1 cellular context compared by ENCODE assay signal in genomic region chr3:114809668-114810413, GRCh38.
TF ChIP-seq lines count a peak whose summit lies in the region.

No MANE protein-coding gene starts in this region.

TF ChIP-seq in GM12878, 131 proteins besides CTCF, POLR2A, EP300 and RAD21 (continued from another document and continues in another):
- no peak for TF ChIP-seq ZBED1 (IDR thresholded peaks at IDR 0.05; ENCODE audit: borderline replicate concordance)
- TF ChIP-seq NR2F1 (conservative IDR thresholded peaks at IDR 0.05) = peak; percentile 34; the same call in 1 of the 2 replicates
- TF ChIP-seq MTA2 (IDR thresholded peaks at IDR 0.05; ENCODE audit: low read depth) = peak; percentile 92
- peak; percentile 49; the same call in 1 of the 2 replicates for TF ChIP-seq MXI1 (IDR thresholded peaks at IDR 0.05; ENCODE audit: low read depth, low read length)
- TF ChIP-seq CBFB (IDR thresholded peaks at IDR 0.05; ENCODE audit: low read depth) = peak; percentile 71
- no peak for TF ChIP-seq ZBTB4 (CRISPR knock-in tag; IDR thresholded peaks at IDR 0.05)
- no peak for TF ChIP-seq KAT2A (conservative IDR thresholded peaks at IDR 0.05; ENCODE audit: control insufficient read depth, low read depth, low read length)
- TF ChIP-seq RELA (IDR thresholded peaks at IDR 0.05; ENCODE audit: borderline replicate concordance, partially characterized antibody) = no peak
- peak in 1 of 2 experiments; percentile 13; a peak in 2 of 4 replicates for TF ChIP-seq IKZF2 (IDR thresholded peaks at IDR 0.05)
- peak; percentile 67 for TF ChIP-seq BCL11A (IDR thresholded peaks at IDR 0.05; ENCODE audit: low read depth, low read length)
- peak; percentile 73 for TF ChIP-seq ATF7 (IDR thresholded peaks at IDR 0.05; ENCODE audit: low read depth)
- TF ChIP-seq ZSCAN29 (IDR thresholded peaks at IDR 0.05) = no peak
- TF ChIP-seq NRF1 (conservative IDR thresholded peaks at IDR 0.05; ENCODE audit: low read depth, low read length) = no peak
- no peak for TF ChIP-seq FOS (IDR thresholded peaks at IDR 0.05; ENCODE audit: borderline replicate concordance, extremely low read depth, insufficient read length)
- no peak for TF ChIP-seq IRF5 (IDR thresholded peaks at IDR 0.05; ENCODE audit: borderline replicate concordance)
- peak; percentile 71; the same call in 1 of the 2 replicates for TF ChIP-seq TARDBP (IDR thresholded peaks at IDR 0.05; ENCODE audit: borderline replicate concordance)
- TF ChIP-seq, protein P1, sequence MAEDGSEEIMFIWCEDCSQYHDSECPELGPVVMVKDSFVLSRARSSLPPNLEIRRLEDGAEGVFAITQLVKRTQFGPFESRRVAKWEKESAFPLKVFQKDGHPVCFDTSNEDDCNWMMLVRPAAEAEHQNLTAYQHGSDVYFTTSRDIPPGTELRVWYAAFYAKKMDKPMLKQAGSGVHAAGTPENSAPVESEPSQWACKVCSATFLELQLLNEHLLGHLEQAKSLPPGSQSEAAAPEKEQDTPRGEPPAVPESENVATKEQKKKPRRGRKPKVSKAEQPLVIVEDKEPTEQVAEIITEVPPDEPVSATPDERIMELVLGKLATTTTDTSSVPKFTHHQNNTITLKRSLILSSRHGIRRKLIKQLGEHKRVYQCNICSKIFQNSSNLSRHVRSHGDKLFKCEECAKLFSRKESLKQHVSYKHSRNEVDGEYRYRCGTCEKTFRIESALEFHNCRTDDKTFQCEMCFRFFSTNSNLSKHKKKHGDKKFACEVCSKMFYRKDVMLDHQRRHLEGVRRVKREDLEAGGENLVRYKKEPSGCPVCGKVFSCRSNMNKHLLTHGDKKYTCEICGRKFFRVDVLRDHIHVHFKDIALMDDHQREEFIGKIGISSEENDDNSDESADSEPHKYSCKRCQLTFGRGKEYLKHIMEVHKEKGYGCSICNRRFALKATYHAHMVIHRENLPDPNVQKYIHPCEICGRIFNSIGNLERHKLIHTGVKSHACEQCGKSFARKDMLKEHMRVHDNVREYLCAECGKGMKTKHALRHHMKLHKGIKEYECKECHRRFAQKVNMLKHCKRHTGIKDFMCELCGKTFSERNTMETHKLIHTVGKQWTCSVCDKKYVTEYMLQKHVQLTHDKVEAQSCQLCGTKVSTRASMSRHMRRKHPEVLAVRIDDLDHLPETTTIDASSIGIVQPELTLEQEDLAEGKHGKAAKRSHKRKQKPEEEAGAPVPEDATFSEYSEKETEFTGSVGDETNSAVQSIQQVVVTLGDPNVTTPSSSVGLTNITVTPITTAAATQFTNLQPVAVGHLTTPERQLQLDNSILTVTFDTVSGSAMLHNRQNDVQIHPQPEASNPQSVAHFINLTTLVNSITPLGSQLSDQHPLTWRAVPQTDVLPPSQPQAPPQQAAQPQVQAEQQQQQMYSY (CRISPR knock-in tag; IDR thresholded peaks at IDR 0.05) = 0 out of 2 replicates have a peak, but pooled peaks have one; percentile 4
- no peak for TF ChIP-seq CBX3 (IDR thresholded peaks at IDR 0.05; ENCODE audit: borderline replicate concordance, low read depth)
- TF ChIP-seq DPF2 (IDR thresholded peaks at IDR 0.05) = peak; percentile 78
- TF ChIP-seq STAT1 (conservative IDR thresholded peaks at IDR 0.05) = no peak
- no peak for TF ChIP-seq SIX5 (IDR thresholded peaks at IDR 0.05; ENCODE audit: low read depth, low read length, severe bottlenecking)
- no peak for TF ChIP-seq ZNF622 (IDR thresholded peaks at IDR 0.05)
- 0 out of 2 replicates have a peak, but pooled peaks have one; percentile 74 for TF ChIP-seq CBX5 (IDR thresholded peaks at IDR 0.05; ENCODE audit: low read depth)
- TF ChIP-seq JUND (IDR thresholded peaks at IDR 0.05; ENCODE audit: low read depth, low read length) = no peak
- no peak for TF ChIP-seq CHD4 (IDR thresholded peaks at IDR 0.05)
- TF ChIP-seq, protein P2, sequence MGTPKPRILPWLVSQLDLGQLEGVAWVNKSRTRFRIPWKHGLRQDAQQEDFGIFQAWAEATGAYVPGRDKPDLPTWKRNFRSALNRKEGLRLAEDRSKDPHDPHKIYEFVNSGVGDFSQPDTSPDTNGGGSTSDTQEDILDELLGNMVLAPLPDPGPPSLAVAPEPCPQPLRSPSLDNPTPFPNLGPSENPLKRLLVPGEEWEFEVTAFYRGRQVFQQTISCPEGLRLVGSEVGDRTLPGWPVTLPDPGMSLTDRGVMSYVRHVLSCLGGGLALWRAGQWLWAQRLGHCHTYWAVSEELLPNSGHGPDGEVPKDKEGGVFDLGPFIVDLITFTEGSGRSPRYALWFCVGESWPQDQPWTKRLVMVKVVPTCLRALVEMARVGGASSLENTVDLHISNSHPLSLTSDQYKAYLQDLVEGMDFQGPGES (IDR thresholded peaks at IDR 0.05) = no peak
- no peak for TF ChIP-seq ATF3 (IDR thresholded peaks at IDR 0.05; ENCODE audit: borderline replicate concordance, extremely low read depth, low read depth, low read length)
- no peak for TF ChIP-seq KLF5 (IDR thresholded peaks at IDR 0.05; ENCODE audit: partially characterized antibody)
- peak; percentile 68; the same call in 1 of the 2 replicates for TF ChIP-seq FOXM1 (IDR thresholded peaks at IDR 0.05; ENCODE audit: low read depth, low read length)
- no peak; the same call in 1 of the 2 replicates for TF ChIP-seq ZNF207 (IDR thresholded peaks at IDR 0.05; ENCODE audit: borderline replicate concordance)
- TF ChIP-seq TBL1XR1 (IDR thresholded peaks at IDR 0.05; ENCODE audit: low read depth, low read length) = no peak
- no peak for TF ChIP-seq IKZF1 (conservative IDR thresholded peaks at IDR 0.05)
- TF ChIP-seq, protein P3, sequence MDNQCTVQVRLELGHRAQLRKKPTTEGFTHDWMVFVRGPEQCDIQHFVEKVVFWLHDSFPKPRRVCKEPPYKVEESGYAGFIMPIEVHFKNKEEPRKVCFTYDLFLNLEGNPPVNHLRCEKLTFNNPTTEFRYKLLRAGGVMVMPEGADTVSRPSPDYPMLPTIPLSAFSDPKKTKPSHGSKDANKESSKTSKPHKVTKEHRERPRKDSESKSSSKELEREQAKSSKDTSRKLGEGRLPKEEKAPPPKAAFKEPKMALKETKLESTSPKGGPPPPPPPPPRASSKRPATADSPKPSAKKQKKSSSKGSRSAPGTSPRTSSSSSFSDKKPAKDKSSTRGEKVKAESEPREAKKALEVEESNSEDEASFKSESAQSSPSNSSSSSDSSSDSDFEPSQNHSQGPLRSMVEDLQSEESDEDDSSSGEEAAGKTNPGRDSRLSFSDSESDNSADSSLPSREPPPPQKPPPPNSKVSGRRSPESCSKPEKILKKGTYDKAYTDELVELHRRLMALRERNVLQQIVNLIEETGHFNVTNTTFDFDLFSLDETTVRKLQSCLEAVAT (IDR thresholded peaks at IDR 0.05) = peak; percentile 80
- no peak for TF ChIP-seq NKRF (conservative IDR thresholded peaks at IDR 0.05)
- TF ChIP-seq, protein P4, sequence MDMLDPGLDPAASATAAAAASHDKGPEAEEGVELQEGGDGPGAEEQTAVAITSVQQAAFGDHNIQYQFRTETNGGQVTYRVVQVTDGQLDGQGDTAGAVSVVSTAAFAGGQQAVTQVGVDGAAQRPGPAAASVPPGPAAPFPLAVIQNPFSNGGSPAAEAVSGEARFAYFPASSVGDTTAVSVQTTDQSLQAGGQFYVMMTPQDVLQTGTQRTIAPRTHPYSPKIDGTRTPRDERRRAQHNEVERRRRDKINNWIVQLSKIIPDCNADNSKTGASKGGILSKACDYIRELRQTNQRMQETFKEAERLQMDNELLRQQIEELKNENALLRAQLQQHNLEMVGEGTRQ (IDR thresholded peaks at IDR 0.05; ENCODE audit: borderline replicate concordance, low read depth, low read length) = no peak
- peak; percentile 85 for TF ChIP-seq PKNOX1 (IDR thresholded peaks at IDR 0.05)
- TF ChIP-seq, protein P5, sequence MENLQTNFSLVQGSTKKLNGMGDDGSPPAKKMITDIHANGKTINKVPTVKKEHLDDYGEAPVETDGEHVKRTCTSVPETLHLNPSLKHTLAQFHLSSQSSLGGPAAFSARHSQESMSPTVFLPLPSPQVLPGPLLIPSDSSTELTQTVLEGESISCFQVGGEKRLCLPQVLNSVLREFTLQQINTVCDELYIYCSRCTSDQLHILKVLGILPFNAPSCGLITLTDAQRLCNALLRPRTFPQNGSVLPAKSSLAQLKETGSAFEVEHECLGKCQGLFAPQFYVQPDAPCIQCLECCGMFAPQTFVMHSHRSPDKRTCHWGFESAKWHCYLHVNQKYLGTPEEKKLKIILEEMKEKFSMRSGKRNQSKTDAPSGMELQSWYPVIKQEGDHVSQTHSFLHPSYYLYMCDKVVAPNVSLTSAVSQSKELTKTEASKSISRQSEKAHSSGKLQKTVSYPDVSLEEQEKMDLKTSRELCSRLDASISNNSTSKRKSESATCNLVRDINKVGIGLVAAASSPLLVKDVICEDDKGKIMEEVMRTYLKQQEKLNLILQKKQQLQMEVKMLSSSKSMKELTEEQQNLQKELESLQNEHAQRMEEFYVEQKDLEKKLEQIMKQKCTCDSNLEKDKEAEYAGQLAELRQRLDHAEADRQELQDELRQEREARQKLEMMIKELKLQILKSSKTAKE (IDR thresholded peaks at IDR 0.05; ENCODE audit: low read depth, poor library complexity, severe bottlenecking) = peak; percentile 40
- TF ChIP-seq SMARCA5 (IDR thresholded peaks at IDR 0.05) = peak; percentile 27; the same call in 1 of the 2 replicates
- peak; percentile 53; the same call in 1 of the 2 replicates for TF ChIP-seq YY1 (IDR thresholded peaks at IDR 0.05; ENCODE audit: low read depth, low read length)
- TF ChIP-seq SP1 (IDR thresholded peaks at IDR 0.05; ENCODE audit: low read depth, low read length) = no peak
